8 cellular contexts compared by ENCODE assay signal in genomic region chr11:11243790-11244469, GRCh38.
DNase-seq lines count a peak whose midpoint lies in the region; ATAC-seq and TF ChIP-seq lines count a peak whose summit lies in the region.

No MANE protein-coding gene starts in this region.

- no peaks in the 10 kb centered on the region for H4K20me1 ChIP-seq in SK-N-SH (ENCODE audit: insufficient read depth)

- H3K4me3 Mint-ChIP-seq in activated B cell treated with CpG ODN at 0.5 μM for 24 hours = peak overlapping the region; percentile 12
- no peak overlapping the region for H3K4me3 Mint-ChIP-seq in activated T-helper 2 cell treated with anti-CD3 and anti-CD28 coated beads, Interferon-gamma antibody, Interleukin-2, Interleukin-4, amounts not matched to agents 10 μg/mL and 5 μg/mL and 100 μg/mL, durations not matched to agents 14 hours and 24 hours and 36 hours (ENCODE audit: low read depth)
- no peak overlapping the region for H3K4me3 Mint-ChIP-seq in chondrocyte (ENCODE audit: unreplicated experiment)

- no peak overlapping the region for H2AFZ ChIP-seq in SK-N-SH (ENCODE audit: low read depth)

- no peaks in the 10 kb centered on the region for H3K9me2 ChIP-seq in SK-N-SH

- peak overlapping the region; percentile 64 for H3K27ac Mint-ChIP-seq in activated B cell treated with CpG ODN at 0.5 μM for 24 hours
- no peak overlapping the region for H3K27ac Mint-ChIP-seq in activated T-helper 2 cell treated with anti-CD3 and anti-CD28 coated beads, Interferon-gamma antibody, Interleukin-2, Interleukin-4, amounts not matched to agents 10 μg/mL and 5 μg/mL and 100 μg/mL, durations not matched to agents 14 hours and 24 hours and 36 hours
- no peak overlapping the region for H3K27ac Mint-ChIP-seq in chondrocyte (ENCODE audit: unreplicated experiment)

- H3K27me3 ChIP-seq in SK-N-SH (ENCODE audit: insufficient read depth) (no peaks in the 10 kb centered on the region), gastrocnemius medialis (no peaks in the 10 kb centered on the region)

- ATAC-seq in SK-N-SH treated with all-trans-retinoic acid at 6 μM for 48 hours (no peak), HG03460 (IDR thresholded peaks at IDR 0.05; ENCODE audit: unreplicated experiment) (peak; percentile 51), activated B cell treated with CpG ODN at 0.5 μM for 24 hours (ENCODE audit: low read depth) (peak; percentile 81), Right ventricle myocardium superior (ENCODE audit: poor library complexity) (peak; percentile 81), gastrocnemius medialis (peak; percentile 34 to 56)

- POLR2A ChIA-PET in SK-N-SH (lab: Yijun Ruan, JAX) (no interaction called here), activated B cell treated with CpG ODN at 0.5 μM for 24 hours (lab: Charles Lee) (no interaction called here)

- H3K36me3 ChIP-seq in SK-N-SH (replicated peaks in 1 of 2; ENCODE audit: control insufficient read depth in 1 of 2, insufficient read depth in 2 of 2, low read length in 1 of 2) = no peaks in the 10 kb centered on the region
- no peaks in the 10 kb centered on the region for H3K36me3 ChIP-seq in gastrocnemius medialis

- no peaks in the 10 kb centered on the region for H3K79me2 ChIP-seq in SK-N-SH (ENCODE audit: insufficient read depth)

- CTCF ChIA-PET in SK-N-SH (lab: Yijun Ruan, JAX) (interaction anchor here (1.2 to 2.3 kb wide), 3 partner anchors 10 to 16 kb away, joined by 3 to 10 read pairs (median 4); no protein-coding TSS in a partner anchor), activated B cell treated with CpG ODN at 0.5 μM for 24 hours (lab: Charles Lee) (interaction anchor here (1.3 kb wide), 1 partner anchor 9 kb away, joined by 3 read pairs; no protein-coding TSS in a partner anchor)

- H3K4me1 Mint-ChIP-seq in activated B cell treated with CpG ODN at 0.5 μM for 24 hours = peaks cover 30% of the 10 kb centered on the region
- no peaks in the 10 kb centered on the region for H3K4me1 Mint-ChIP-seq in activated T-helper 2 cell treated with anti-CD3 and anti-CD28 coated beads, Interferon-gamma antibody, Interleukin-2, Interleukin-4, amounts not matched to agents 10 μg/mL and 5 μg/mL and 100 μg/mL, durations not matched to agents 14 hours and 24 hours and 36 hours (ENCODE audit: low read depth)
- H3K4me1 Mint-ChIP-seq in chondrocyte (ENCODE audit: low read depth) = peaks cover 6% of the 10 kb centered on the region

- no peak for TF ChIP-seq EP300 in SK-N-SH (IDR thresholded peaks at IDR 0.05; ENCODE audit: borderline replicate concordance in 1 of 2, low read depth in 1 of 2, low read length in 1 of 2)

- no peaks in the 10 kb centered on the region for H3K9me3 ChIP-seq in SK-N-SH
- H3K9me3 ChIP-seq in gastrocnemius medialis = no peaks in the 10 kb centered on the region

- in situ Hi-C loops in gastrocnemius medialis (cut with MboI; ENCODE audit: low sequenced_read_pairs in 4 of 4) = no loop called here

- H3K4me2 ChIP-seq in SK-N-SH = no peak overlapping the region

- 32% methylated on average over 8 of the region's 8 CpGs for WGBS in SK-N-SH (ENCODE audit: low lambda C conversion rate)

- TF ChIP-seq CTCF in SK-N-SH (IDR thresholded peaks at IDR 0.05) (no peak), activated B cell treated with CpG ODN at 0.5 μM for 24 hours (IDR thresholded peaks at IDR 0.05) (no peak), gastrocnemius medialis (IDR thresholded peaks at IDR 0.05 in 4 of 5, conservative IDR thresholded peaks at IDR 0.05 in 1 of 5) (no peak), chondrocyte (IDR thresholded peaks at IDR 0.05) (no peak)

- H3K27ac ChIP-seq in SK-N-SH (ENCODE audit: low read depth in 2 of 2, low read length in 1 of 2) (no peak overlapping the region), gastrocnemius medialis (peak overlapping the region; percentile 42 to 59 (median 56))

- no peak overlapping the region for H3K4me3 ChIP-seq in SK-N-SH (ENCODE audit: low read depth in 2 of 2, low read length in 1 of 2)
- no peak overlapping the region for H3K4me3 ChIP-seq in gastrocnemius medialis

- H3K9me3 Mint-ChIP-seq in activated B cell treated with CpG ODN at 0.5 μM for 24 hours = peaks cover 2% of the 10 kb centered on the region
- H3K9me3 Mint-ChIP-seq in activated T-helper 2 cell treated with anti-CD3 and anti-CD28 coated beads, Interferon-gamma antibody, Interleukin-2, Interleukin-4, amounts not matched to agents 10 μg/mL and 5 μg/mL and 100 μg/mL, durations not matched to agents 14 hours and 24 hours and 36 hours = peaks cover 13% of the 10 kb centered on the region
- H3K9me3 Mint-ChIP-seq in chondrocyte (ENCODE audit: low read depth) = no peaks in the 10 kb centered on the region

- H3K4me1 ChIP-seq in SK-N-SH (ENCODE audit: control insufficient read depth in 1 of 2, insufficient read depth in 2 of 2, low read depth in 1 of 2, low read length in 1 of 2) = peaks cover 0 to 2% of the 10 kb centered on the region in 2 experiments; a peak in 1 of 4 replicates
- peaks cover 0 to 26% of the 10 kb centered on the region in 2 donors for H3K4me1 ChIP-seq in gastrocnemius medialis

- no peaks in the 10 kb centered on the region for H3F3A ChIP-seq in SK-N-SH (replicated peaks; ENCODE audit: insufficient read depth)

- no peak for TF ChIP-seq POLR2A in gastrocnemius medialis (IDR thresholded peaks at IDR 0.05)

- H3K36me3 Mint-ChIP-seq in activated B cell treated with CpG ODN at 0.5 μM for 24 hours (ENCODE audit: low read depth) (no peaks in the 10 kb centered on the region), chondrocyte (ENCODE audit: low read depth) (no peaks in the 10 kb centered on the region)
- H3K36me3 Mint-ChIP-seq in activated T-helper 2 cell treated with anti-CD3 and anti-CD28 coated beads, Interferon-gamma antibody, Interleukin-2, Interleukin-4, amounts not matched to agents 10 μg/mL and 5 μg/mL and 100 μg/mL, durations not matched to agents 14 hours and 24 hours and 36 hours (ENCODE audit: low read depth) = no peaks in the 10 kb centered on the region

- H3K27me3 Mint-ChIP-seq in activated B cell treated with CpG ODN at 0.5 μM for 24 hours (no peaks in the 10 kb centered on the region), chondrocyte (ENCODE audit: low read depth) (no peaks in the 10 kb centered on the region)
- no peaks in the 10 kb centered on the region for H3K27me3 Mint-ChIP-seq in activated T-helper 2 cell treated with anti-CD3 and anti-CD28 coated beads, Interferon-gamma antibody, Interleukin-2, Interleukin-4, amounts not matched to agents 10 μg/mL and 5 μg/mL and 100 μg/mL, durations not matched to agents 14 hours and 24 hours and 36 hours (ENCODE audit: low read depth)

- TF ChIP-seq RAD21 in SK-N-SH (IDR thresholded peaks at IDR 0.05; ENCODE audit: low read length) = no peak

- intact Hi-C loops in activated B cell treated with CpG ODN at 0.5 μM for 24 hours (cut with micrococcal nuclease) (no loop called here), Right ventricle myocardium superior (cut with DNase I) (no loop called here), gastrocnemius medialis (cut with DNase I; ENCODE audit: low total_unique reads) (no loop called here)
- intact Hi-C loops in activated T-helper 2 cell treated with anti-CD3 and anti-CD28 coated beads, Interferon-gamma antibody, Interleukin-2, Interleukin-4, amounts not matched to agents 10 μg/mL and 5 μg/mL and 100 μg/mL, durations not matched to agents 14 hours and 24 hours and 36 hours (cut with micrococcal nuclease) = no loop called here

- H3K9ac ChIP-seq in SK-N-SH = no peak overlapping the region

- DNase-seq in SK-N-SH (peak; percentile 41), activated B cell treated with CpG ODN at 0.5 μM for 24 hours (peak; percentile 26), Right ventricle myocardium superior (peak; percentile 66), gastrocnemius medialis (no peak), chondrocyte (ENCODE audit: low spot score) (no peak)
- no peak for DNase-seq in activated T-helper 2 cell treated with anti-CD3 and anti-CD28 coated beads, Interferon-gamma antibody, Interleukin-2, Interleukin-4, amounts not matched to agents 10 μg/mL and 5 μg/mL and 100 μg/mL, durations not matched to agents 14 hours and 24 hours and 36 hours (ENCODE audit: low spot score)

TF ChIP-seq in SK-N-SH, 30 proteins besides CTCF, POLR2A, EP300 and RAD21 (continues in another document):
- no peak for TF ChIP-seq MXI1 (IDR thresholded peaks at IDR 0.05; ENCODE audit: low read depth, low read length)
- TF ChIP-seq PBX3 (IDR thresholded peaks at IDR 0.05) = no peak
- TF ChIP-seq USF1 (IDR thresholded peaks at IDR 0.05; ENCODE audit: borderline replicate concordance, low read depth) = no peak

TF ChIP-seq in SK-N-SH treated with all-trans-retinoic acid at 6 μM for 48 hours, 23 proteins besides CTCF, POLR2A, EP300 and RAD21:
- no peak for TF ChIP-seq PPARA (CRISPR knock-in tag; IDR thresholded peaks at IDR 0.05; ENCODE audit: borderline replicate concordance)
- no peak for TF ChIP-seq OSR1 (CRISPR knock-in tag; IDR thresholded peaks at IDR 0.05)
- TF ChIP-seq ZFP30 (CRISPR knock-in tag; IDR thresholded peaks at IDR 0.05) = no peak
TF ChIP-seq in SK-N-SH treated with all-trans-retinoic acid at 6 μM for 48 hours: peak in this region for 0.

Comparison
In these comparisons a context has a peak if more than half of its experiments do, and no peak if none do; other contexts are left out.
1. DNase-seq: peak in SK-N-SH (single experiment), activated B cell treated with CpG ODN at 0.5 μM for 24 hours (single experiment) and Right ventricle myocardium superior (single experiment); none in gastrocnemius medialis (0 of 2), activated T-helper 2 cell treated with anti-CD3 and anti-CD28 coated beads, Interferon-gamma antibody, Interleukin-2, Interleukin-4, amounts not matched to agents 10 μg/mL and 5 μg/mL and 100 μg/mL, durations not matched to agents 14 hours and 24 hours and 36 hours (single experiment) and chondrocyte (single experiment).
2. H3K27ac ChIP-seq: peak in gastrocnemius medialis (4 of 4); none in SK-N-SH (0 of 2).